Comparison of ENCODE assay signal across 2 cellular contexts in the genomic region with DNA sequence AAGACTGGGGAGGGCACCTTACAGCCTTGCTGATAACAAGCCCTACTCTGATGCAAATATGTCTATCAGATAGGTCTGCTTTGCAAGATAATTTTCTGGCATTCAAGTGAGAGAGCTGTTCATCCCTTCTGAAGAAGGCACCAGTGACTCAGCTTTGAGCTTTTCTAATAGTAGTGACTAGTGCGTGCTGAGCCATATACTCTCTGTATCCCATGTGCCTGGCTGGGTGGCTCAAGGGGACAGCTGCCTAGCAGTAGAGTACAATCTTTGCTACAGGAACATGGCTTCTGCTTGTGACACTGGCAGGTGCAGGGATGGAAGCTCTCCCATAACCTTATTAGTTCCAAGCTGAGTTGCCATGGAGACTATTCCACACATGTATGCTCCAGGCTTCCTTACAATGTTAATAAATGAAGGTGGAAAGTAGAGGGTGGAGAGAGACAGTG.
TF ChIP-seq lines count a peak whose summit lies in the region.

No MANE protein-coding gene starts in this region.

TF ChIP-seq in SK-N-SH, 30 proteins besides CTCF, POLR2A, EP300 and RAD21 (continued from another document):
- no peak for TF ChIP-seq ZBTB33 (IDR thresholded peaks at IDR 0.05; ENCODE audit: borderline replicate concordance, low read depth)
- TF ChIP-seq NRF1 (IDR thresholded peaks at IDR 0.05; ENCODE audit: low read depth, low read length), result no peak
- TF ChIP-seq TAF1 (IDR thresholded peaks at IDR 0.05; ENCODE audit: borderline replicate concordance, low read depth, low read length), result no peak
- no peak for TF ChIP-seq RXRA (IDR thresholded peaks at IDR 0.05; ENCODE audit: borderline replicate concordance, low read depth)
- no peak for TF ChIP-seq ELF1 (IDR thresholded peaks at IDR 0.05)
- no peak for TF ChIP-seq USF1 (IDR thresholded peaks at IDR 0.05; ENCODE audit: borderline replicate concordance, low read depth)
- no peak for TF ChIP-seq YY1 (IDR thresholded peaks at IDR 0.05; ENCODE audit: low read depth)
- TF ChIP-seq EZH2phosphoT487 (IDR thresholded peaks at IDR 0.05; ENCODE audit: borderline replicate concordance, low read depth), result no peak
- no peak for TF ChIP-seq FOXJ3 (CRISPR knock-in tag; IDR thresholded peaks at IDR 0.05)
- no peak for TF ChIP-seq RFX5 (IDR thresholded peaks at IDR 0.05; ENCODE audit: low read length)

TF ChIP-seq in SK-N-SH treated with all-trans-retinoic acid at 6 μM for 48 hours, 23 proteins besides CTCF, POLR2A, EP300 and RAD21 (continued from another document):
- TF ChIP-seq, protein P1, sequence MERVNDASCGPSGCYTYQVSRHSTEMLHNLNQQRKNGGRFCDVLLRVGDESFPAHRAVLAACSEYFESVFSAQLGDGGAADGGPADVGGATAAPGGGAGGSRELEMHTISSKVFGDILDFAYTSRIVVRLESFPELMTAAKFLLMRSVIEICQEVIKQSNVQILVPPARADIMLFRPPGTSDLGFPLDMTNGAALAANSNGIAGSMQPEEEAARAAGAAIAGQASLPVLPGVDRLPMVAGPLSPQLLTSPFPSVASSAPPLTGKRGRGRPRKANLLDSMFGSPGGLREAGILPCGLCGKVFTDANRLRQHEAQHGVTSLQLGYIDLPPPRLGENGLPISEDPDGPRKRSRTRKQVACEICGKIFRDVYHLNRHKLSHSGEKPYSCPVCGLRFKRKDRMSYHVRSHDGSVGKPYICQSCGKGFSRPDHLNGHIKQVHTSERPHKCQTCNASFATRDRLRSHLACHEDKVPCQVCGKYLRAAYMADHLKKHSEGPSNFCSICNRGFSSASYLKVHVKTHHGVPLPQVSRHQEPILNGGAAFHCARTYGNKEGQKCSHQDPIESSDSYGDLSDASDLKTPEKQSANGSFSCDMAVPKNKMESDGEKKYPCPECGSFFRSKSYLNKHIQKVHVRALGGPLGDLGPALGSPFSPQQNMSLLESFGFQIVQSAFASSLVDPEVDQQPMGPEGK (CRISPR knock-in tag; IDR thresholded peaks at IDR 0.05; ENCODE audit: borderline replicate concordance), result no peak
- no peak for TF ChIP-seq ZC3H10 (CRISPR knock-in tag; IDR thresholded peaks at IDR 0.05)
- no peak for TF ChIP-seq CSDC2 (CRISPR knock-in tag; IDR thresholded peaks at IDR 0.05)
- no peak for TF ChIP-seq RARB (CRISPR knock-in tag; IDR thresholded peaks at IDR 0.05)
- TF ChIP-seq ISL1 (CRISPR knock-in tag; IDR thresholded peaks at IDR 0.05), result no peak
- no peak for TF ChIP-seq BACH2 (CRISPR knock-in tag; IDR thresholded peaks at IDR 0.05; ENCODE audit: borderline replicate concordance)
TF ChIP-seq in SK-N-SH treated with all-trans-retinoic acid at 6 μM for 48 hours: peak in this region for 0.
